24 cellular contexts compared by ENCODE assay signal in genomic region chr14:104152246-104152575, GRCh38. TPM values are rescaled to one million over a fixed set of nuclear protein-coding genes. Genes with fewer than 3 reads are reported as not detected.
DNase-seq lines count a peak whose midpoint lies in the region; ATAC-seq, FAIRE-seq and TF ChIP-seq lines count a peak whose summit lies in the region.
"Had no signal": no experiment of that assay in that cellular context is flagged by ENCODE, and none has a peak within 500 bp of the region (broad histone marks: within the 10 kb centered on the region; RNA-seq: fewer than 3 reads in every experiment).

No MANE protein-coding gene starts in this region.

- H3K14ac ChIP-seq in H1 (ENCODE audit: insufficient read length) = no peak overlapping the region
- H3K14ac ChIP-seq in neuronal stem cell (ENCODE audit: low read length) = no peak overlapping the region

- H2AFZ ChIP-seq in H1 (ENCODE audit: low read length) = no peak overlapping the region
- no peak overlapping the region for H2AFZ ChIP-seq in neuronal stem cell (ENCODE audit: low read length)

- no peak overlapping the region for H3K23ac ChIP-seq in H1 (ENCODE audit: insufficient read length)
- H3K23ac ChIP-seq in neuronal stem cell (ENCODE audit: low read depth, low read length, poor library complexity) = peak overlapping the region; percentile 89

- TF ChIP-seq RAD21 in H1 (IDR thresholded peaks at IDR 0.05 in 1 of 2, conservative IDR thresholded peaks at IDR 0.05 in 1 of 2; ENCODE audit: low read depth in 2 of 2, low read length in 2 of 2) = no peak

- peaks cover 0 to 37% (median 29%) of the 10 kb centered on the region in 4 experiments; a peak in 6 of 7 replicates for H3K4me1 ChIP-seq in H1 (replicated peaks in 1 of 4; ENCODE audit: control insufficient read depth in 3 of 4, insufficient read depth in 4 of 4, low read length in 3 of 4)
- H3K4me1 ChIP-seq in neuronal stem cell (ENCODE audit: control insufficient read depth in 2 of 2, insufficient read depth in 1 of 2, low read depth in 1 of 2, low read length in 2 of 2) = peaks cover 33 to 39% of the 10 kb centered on the region in 2 donors
- no peaks in the 10 kb centered on the region for H3K4me1 ChIP-seq in prostate gland (replicated peaks)
- H3K4me1 ChIP-seq: Caco-2 had no signal

- H3K9me3 Mint-ChIP-seq in activated CD4-positive, alpha-beta memory T cell treated with anti-CD3 and anti-CD28 coated beads, Interleukin-2, amount 10 ng/mL, durations not matched to agents 7 days and 5 days = no peaks in the 10 kb centered on the region
- no peaks in the 10 kb centered on the region for H3K9me3 Mint-ChIP-seq in activated CD4-positive, alpha-beta memory T cell treated with anti-CD3 and anti-CD28 coated beads for 36 hours
- H3K9me3 Mint-ChIP-seq: CD8-positive, alpha-beta T cell had no signal

- H3K4ac ChIP-seq in H1 (replicated peaks; ENCODE audit: insufficient read length, low read depth, low read length) = no peak overlapping the region
- no peak overlapping the region for H3K4ac ChIP-seq in neuronal stem cell (ENCODE audit: low read length)

- FAIRE-seq in H1 (lab: Jason Lieb, UNC) = no peak
- FAIRE-seq: A204.1, GM12891, GM18507 had no signal

- peaks cover 3 to 23% of the 10 kb centered on the region in 2 experiments for H4K20me1 ChIP-seq in H1 (replicated peaks in 1 of 2; ENCODE audit: control insufficient read depth in 1 of 2, insufficient read depth in 2 of 2, low read length in 2 of 2)

- POLR2A ChIA-PET in activated CD4-positive, alpha-beta memory T cell treated with anti-CD3 and anti-CD28 coated beads, Interleukin-2, amount 10 ng/mL, durations not matched to agents 7 days and 5 days (lab: Charles Lee) = interaction anchor here (1.7 kb wide), 1 partner anchor 13 kb away, joined by 4 read pairs; no protein-coding TSS in a partner anchor
- POLR2A ChIA-PET in activated CD4-positive, alpha-beta memory T cell treated with anti-CD3 and anti-CD28 coated beads for 36 hours (lab: Charles Lee) = no interaction called here
- POLR2A ChIA-PET in H1 (lab: Charles Lee; ENCODE audit: partially characterized antibody) = interaction anchor here (1.2 kb wide), 1 partner anchor 13 kb away, joined by 3 read pairs; no protein-coding TSS in a partner anchor

- peak overlapping the region; percentile 54 for H3K27ac Mint-ChIP-seq in activated CD4-positive, alpha-beta memory T cell treated with anti-CD3 and anti-CD28 coated beads, Interleukin-2, amount 10 ng/mL, durations not matched to agents 7 days and 5 days
- no peak overlapping the region for H3K27ac Mint-ChIP-seq in activated CD4-positive, alpha-beta memory T cell treated with anti-CD3 and anti-CD28 coated beads for 36 hours
- H3K27ac Mint-ChIP-seq: B cell; CD4-positive, CD25-positive, alpha-beta regulatory T cell; CD8-positive, alpha-beta T cell had no signal

- no peak for DNase-seq in activated CD4-positive, alpha-beta memory T cell treated with anti-CD3 and anti-CD28 coated beads, Interleukin-2, amount 10 ng/mL, durations not matched to agents 7 days and 5 days
- no peak for DNase-seq in activated CD4-positive, alpha-beta memory T cell treated with anti-CD3 and anti-CD28 coated beads for 36 hours
- DNase-seq in H1 (ENCODE audit: low read depth in 1 of 2, low spot score in 2 of 2) (no peak), neuronal stem cell (ENCODE audit: low spot score) (no peak), prostate gland (ENCODE audit: low spot score) (no peak)
- DNase-seq: Caco-2; CD4-positive, CD25-positive, alpha-beta regulatory T cell; CD8-positive, alpha-beta T cell; DMS79; EL; GDM1; GOT3; H7; HCEC 1CT had no signal

- no peak overlapping the region for H4K91ac ChIP-seq in H1 (replicated peaks; ENCODE audit: insufficient read length, low read length)
- no peak overlapping the region for H4K91ac ChIP-seq in neuronal stem cell (ENCODE audit: low read depth, low read length, poor library complexity)

- CTCF ChIA-PET in activated CD4-positive, alpha-beta memory T cell treated with anti-CD3 and anti-CD28 coated beads, Interleukin-2, amount 10 ng/mL, durations not matched to agents 7 days and 5 days (lab: Charles Lee) = interaction anchor here (1.7 kb wide), 1 partner anchor 74 kb away, joined by 4 read pairs; no protein-coding TSS in a partner anchor
- CTCF ChIA-PET in activated CD4-positive, alpha-beta memory T cell treated with anti-CD3 and anti-CD28 coated beads for 36 hours (lab: Charles Lee) = no interaction called here
- CTCF ChIA-PET in H1 (lab: Charles Lee; ENCODE audit: partially characterized antibody) = interaction anchor here (0.5 to 2.7 kb wide), 6 partner anchors 15 to 411 kb away, joined by 3 to 9 read pairs (median 4); no protein-coding TSS in a partner anchor

- no peak overlapping the region for H3K4me3 Mint-ChIP-seq in activated CD4-positive, alpha-beta memory T cell treated with anti-CD3 and anti-CD28 coated beads, Interleukin-2, amount 10 ng/mL, durations not matched to agents 7 days and 5 days
- H3K4me3 Mint-ChIP-seq in activated CD4-positive, alpha-beta memory T cell treated with anti-CD3 and anti-CD28 coated beads for 36 hours = no peak overlapping the region
- H3K4me3 Mint-ChIP-seq: B cell; CD4-positive, CD25-positive, alpha-beta regulatory T cell; CD8-positive, alpha-beta T cell had no signal

- H2BK15ac ChIP-seq in H1 (ENCODE audit: low read length) (no peak overlapping the region), neuronal stem cell (ENCODE audit: low read length) (peak overlapping the region; percentile 52)

- peaks cover 14% of the 10 kb centered on the region for H3K4me1 Mint-ChIP-seq in activated CD4-positive, alpha-beta memory T cell treated with anti-CD3 and anti-CD28 coated beads, Interleukin-2, amount 10 ng/mL, durations not matched to agents 7 days and 5 days
- H3K4me1 Mint-ChIP-seq in activated CD4-positive, alpha-beta memory T cell treated with anti-CD3 and anti-CD28 coated beads for 36 hours (ENCODE audit: low read depth) = no peaks in the 10 kb centered on the region
- H3K4me1 Mint-ChIP-seq: B cell; CD4-positive, CD25-positive, alpha-beta regulatory T cell had no signal

- 99% methylated on average over 12 of the region's 14 CpGs; no CpG with 5 or more reads in 1 of the 2 experiments for WGBS in H1 (ENCODE audit: extremely low coverage in 1 of 2, insufficient coverage in 1 of 2, insufficient read length in 1 of 2, insufficient replicate concordance in 2 of 2, low coverage in 1 of 2, low lambda C conversion rate in 2 of 2, missing lambda C conversion rate in 1 of 2), 2 experiments
- WGBS in neuronal stem cell (ENCODE audit: extremely low coverage in 2 of 2, insufficient read length in 2 of 2, insufficient replicate concordance in 1 of 2), 2 donors = no CpG with 5 or more reads among the region's 14 CpGs
- WGBS in prostate gland = 91% methylated on average over 11 of the region's 14 CpGs

- 0 out of 2 replicates have a peak overlapping the region, but pooled peaks have one; percentile 76 for H4K8ac ChIP-seq in H1 (ENCODE audit: extremely low read depth, insufficient read depth, low read length)
- no peak overlapping the region for H4K8ac ChIP-seq in neuronal stem cell (ENCODE audit: low read depth, low read length)

- no peak for TF ChIP-seq EP300 in H1 (IDR thresholded peaks at IDR 0.05; ENCODE audit: borderline replicate concordance in 1 of 2, low read depth in 2 of 2, low read length in 2 of 2)

- no peaks in the 10 kb centered on the region for H3K36me3 Mint-ChIP-seq in activated CD4-positive, alpha-beta memory T cell treated with anti-CD3 and anti-CD28 coated beads, Interleukin-2, amount 10 ng/mL, durations not matched to agents 7 days and 5 days (ENCODE audit: low read depth)
- no peaks in the 10 kb centered on the region for H3K36me3 Mint-ChIP-seq in activated CD4-positive, alpha-beta memory T cell treated with anti-CD3 and anti-CD28 coated beads for 36 hours
- H3K36me3 Mint-ChIP-seq: CD4-positive, CD25-positive, alpha-beta regulatory T cell; CD8-positive, alpha-beta T cell had no signal

- H2AK5ac ChIP-seq in H1 (ENCODE audit: low read depth, low read length) = no peak overlapping the region
- H2AK5ac ChIP-seq in neuronal stem cell (ENCODE audit: low read depth, low read length) = peak overlapping the region; percentile 98

- H3K4me2 ChIP-seq in H1 (ENCODE audit: insufficient read depth in 1 of 2, low read depth in 2 of 2, low read length in 2 of 2) (no peak overlapping the region), neuronal stem cell (ENCODE audit: insufficient read depth, low read length, poor library complexity, severe bottlenecking) (no peak overlapping the region)
- H3K4me2 ChIP-seq: BLaER1 had no signal

- H3K27me3 Mint-ChIP-seq in activated CD4-positive, alpha-beta memory T cell treated with anti-CD3 and anti-CD28 coated beads, Interleukin-2, amount 10 ng/mL, durations not matched to agents 7 days and 5 days = no peaks in the 10 kb centered on the region
- peaks cover 1% of the 10 kb centered on the region for H3K27me3 Mint-ChIP-seq in activated CD4-positive, alpha-beta memory T cell treated with anti-CD3 and anti-CD28 coated beads for 36 hours

- H3K79me1 ChIP-seq in H1 (ENCODE audit: low read depth, low read length) (peaks cover 37% of the 10 kb centered on the region), neuronal stem cell (ENCODE audit: low read depth, low read length) (peaks cover 35% of the 10 kb centered on the region)

- no peak overlapping the region for H2BK20ac ChIP-seq in H1 (ENCODE audit: low read length)

- peaks cover 4 to 55% of the 10 kb centered on the region in 2 experiments; a peak in 3 of 4 replicates for H3K79me2 ChIP-seq in H1 (ENCODE audit: control insufficient read depth in 1 of 2, insufficient read depth in 2 of 2, low read length in 2 of 2)

- ATAC-seq in HG02973 (IDR thresholded peaks at IDR 0.05; ENCODE audit: unreplicated experiment) = no peak
- no peak for ATAC-seq in HG03108 (IDR thresholded peaks at IDR 0.05; ENCODE audit: unreplicated experiment)
- ATAC-seq: CD8-positive, alpha-beta T cell had no signal

- no peaks in the 10 kb centered on the region; the same call in 1 of the 2 replicates for H3K23me2 ChIP-seq in H1 (ENCODE audit: low read depth, low read length)

- no peak overlapping the region for H3K18ac ChIP-seq in H1 (ENCODE audit: extremely low read depth, low read length)
- peak overlapping the region; percentile 80 for H3K18ac ChIP-seq in neuronal stem cell (ENCODE audit: low read length)

- no peaks in the 10 kb centered on the region for H3K9me3 ChIP-seq in H1 (ENCODE audit: insufficient read depth in 2 of 2, low read depth in 1 of 2, low read length in 1 of 2)
- H3K9me3 ChIP-seq in neuronal stem cell (replicated peaks in 1 of 2; ENCODE audit: control insufficient read depth in 2 of 2, insufficient read depth in 1 of 2, low read depth in 1 of 2, low read length in 2 of 2) = no peaks in the 10 kb centered on the region
- no peaks in the 10 kb centered on the region for H3K9me3 ChIP-seq in prostate gland
- H3K9me3 ChIP-seq: BLaER1, Caco-2 had no signal

- H3K27me3 ChIP-seq in H1 (replicated peaks in 1 of 4; ENCODE audit: control insufficient read depth in 3 of 4, extremely low read depth in 1 of 4, insufficient read depth in 3 of 4, low read length in 3 of 4) (no peaks in the 10 kb centered on the region), neuronal stem cell (ENCODE audit: control insufficient read depth in 3 of 3, insufficient read depth in 3 of 3, low read depth in 1 of 3, low read length in 3 of 3) (no peaks in the 10 kb centered on the region), prostate gland (replicated peaks; ENCODE audit: insufficient read depth) (no peaks in the 10 kb centered on the region)
- H3K27me3 ChIP-seq: BLaER1 had no signal

- H3K36me3 ChIP-seq in H1 (ENCODE audit: control insufficient read depth in 2 of 4, insufficient read depth in 4 of 4, low read length in 3 of 4) = peaks cover 0 to 13% (median 9%) of the 10 kb centered on the region in 4 experiments; a peak in 4 of 8 replicates
- H3K36me3 ChIP-seq in neuronal stem cell (replicated peaks in 1 of 2; ENCODE audit: control insufficient read depth in 2 of 2, insufficient read depth in 2 of 2, low read length in 2 of 2) = peaks cover 4 to 9% of the 10 kb centered on the region in 2 donors
- H3K36me3 ChIP-seq in prostate gland = no peaks in the 10 kb centered on the region

- no peak for TF ChIP-seq POLR2A in H1 (IDR thresholded peaks at IDR 0.05; ENCODE audit: control extremely low read depth in 1 of 2, low read depth in 2 of 2, low read length in 2 of 2)
- no peak for TF ChIP-seq POLR2A in prostate gland (IDR thresholded peaks at IDR 0.05)

- H4K5ac ChIP-seq in H1 (ENCODE audit: insufficient read length, low read depth, low read length) = no peak overlapping the region

- no peak overlapping the region for H3K4me3 ChIP-seq in H1 (ENCODE audit: extremely low read depth in 1 of 4, insufficient read depth in 2 of 4, low read depth in 3 of 4, low read length in 4 of 4)
- H3K4me3 ChIP-seq in neuronal stem cell (ENCODE audit: low read length in 2 of 2) = no peak overlapping the region
- no peak overlapping the region for H3K4me3 ChIP-seq in prostate gland
- H3K4me3 ChIP-seq: BLaER1 had no signal

- no peak overlapping the region for H3K56ac ChIP-seq in H1 (replicated peaks; ENCODE audit: insufficient read length, low read depth, low read length)

- no peak overlapping the region for H2BK12ac ChIP-seq in H1 (ENCODE audit: low read depth, low read length)
- peak overlapping the region; percentile 94 for H2BK12ac ChIP-seq in neuronal stem cell (ENCODE audit: low read length)

- no peak overlapping the region for H2BK120ac ChIP-seq in H1 (replicated peaks; ENCODE audit: low read depth, low read length)
- no peak overlapping the region for H2BK120ac ChIP-seq in neuronal stem cell (ENCODE audit: low read depth, low read length)

- H3K27ac ChIP-seq in H1 (ENCODE audit: low read depth, low read length) (no peak overlapping the region), neuronal stem cell (replicated peaks; ENCODE audit: low read length) (no peak overlapping the region), prostate gland (no peak overlapping the region)
- H3K27ac ChIP-seq: 22Rv1, BLaER1, C4-2B had no signal

- H2BK5ac ChIP-seq in H1 (ENCODE audit: low read depth, low read length) (0 out of 2 replicates have a peak overlapping the region, but pooled peaks have one; percentile 75), neuronal stem cell (ENCODE audit: low read length) (no peak overlapping the region)

- no peak for TF ChIP-seq CTCF in H1 (IDR thresholded peaks at IDR 0.05; ENCODE audit: control extremely low read depth in 1 of 3, insufficient read depth in 1 of 3, low read depth in 1 of 3, low read length in 3 of 3)
- no peak for TF ChIP-seq CTCF in prostate gland (IDR thresholded peaks at IDR 0.05)

- intact Hi-C loops in activated CD4-positive, alpha-beta memory T cell treated with anti-CD3 and anti-CD28 coated beads for 36 hours (cut with micrococcal nuclease) = no loop called here
- intact Hi-C loops in prostate gland (cut with DNase I) = no loop called here

- H3K9ac ChIP-seq in H1 (replicated peaks in 1 of 4; ENCODE audit: extremely low read depth in 1 of 4, low read depth in 3 of 4, low read length in 3 of 4) = peak overlapping the region in 1 of 4 experiments; percentile 4; a peak in 1 of 7 replicates
- peak overlapping the region; percentile 1 for H3K9ac ChIP-seq in neuronal stem cell (ENCODE audit: low read depth, low read length, poor library complexity)
- H3K9ac ChIP-seq: BLaER1 had no signal

RNA-seq across cellular contexts. Expression of gene KIF26A, which starts 13.8 kb away (rescaled TPM):
- 1 to 10 TPM; 7.7 to 7.9 TPM for total RNA-seq in activated CD4-positive, alpha-beta memory T cell treated with anti-CD3 and anti-CD28 coated beads, Interleukin-2, amount 10 ng/mL, durations not matched to agents 7 days and 5 days
- total RNA-seq in activated CD4-positive, alpha-beta memory T cell treated with anti-CD3 and anti-CD28 coated beads for 36 hours = under 1 TPM; 0.29 to 0.38 TPM
- total RNA-seq in H1 (2021; fragmentation: NEBNext Ultra II Directional; extraction: Animal tissue kit (Norgen Biotek cat#: 25700)) = 41.6 and 42.3 TPM in 2 replicates
- 11.5 and 25.9 TPM in 2 replicates for polyA plus RNA-seq in H1 (2011; rRNA removed)
- 18.3 TPM for polyA plus RNA-seq in H1 (2011; cell fraction: cytosol; rRNA removed)
- 49.7 TPM for polyA plus RNA-seq in H1 (2011; cell fraction: nucleus; rRNA removed)
- 14.7 to 22.6 TPM (median 20.0 TPM) in 4 replicates for polyA plus RNA-seq in H1 (2012, experiment 1 of 2)
- polyA plus RNA-seq in H1 (2012, experiment 2 of 2) = 16.2 TPM
- 13.6 TPM for polyA plus RNA-seq in H1 (2013, experiment 1 of 2)
- 12.8 TPM for polyA plus RNA-seq in H1 (2013, experiment 2 of 2)
- polyA minus RNA-seq in H1 (2011; rRNA and poly(A)+ RNA removed) = 2.8 and 6.1 TPM in 2 replicates
- 24.9 TPM for polyA minus RNA-seq in H1 (2011; cell fraction: cytosol; rRNA and poly(A)+ RNA removed)
- 24.4 TPM for polyA minus RNA-seq in H1 (2011; cell fraction: nucleus; rRNA and poly(A)+ RNA removed)
- 14.6 TPM for polyA plus RNA-seq in neuronal stem cell (2013, experiment 1 of 2)
- polyA plus RNA-seq in neuronal stem cell (2013, experiment 2 of 2) = 14.0 TPM
- total RNA-seq in prostate gland = 10 to 100 TPM in 1 of 2 donors, 1 to 10 TPM in 1; 1.6 to 13.9 TPM
- total RNA-seq: B cell had no signal
- polyA plus RNA-seq: AG04450; CD4-positive, CD25-positive, alpha-beta regulatory T cell had no signal
